26 cellular contexts compared by ENCODE assay signal in genomic region chr20:46761566-46761965, GRCh38. TPM values are rescaled to one million over a fixed set of nuclear protein-coding genes. Genes with fewer than 3 reads are reported as not detected.
"Had no signal": no experiment of that assay in that cellular context is flagged by ENCODE, and none has a peak within 500 bp of the region (broad histone marks: within the 10 kb centered on the region; RNA-seq: fewer than 3 reads in every experiment).

No MANE protein-coding gene starts in this region.

- H3K27me3 ChIP-seq: neutrophil, pancreas, right atrium auricular region had no signal

- H3K36me3 ChIP-seq: esophagus squamous epithelium, heart right ventricle, neutrophil, pancreas, right atrium auricular region, tibial artery had no signal

- FAIRE-seq: endometrium, islet of Langerhans, pancreas had no signal

- H3K27ac ChIP-seq: coronary artery, esophagus squamous epithelium, heart right ventricle, neutrophil, pancreas, right atrium auricular region, tibial artery had no signal

- DNase-seq: dermis blood vessel endothelial cell; effector memory CD4-positive, alpha-beta T cell; erythroblast; esophagus squamous epithelium; foreskin melanocyte; glutamatergic neuron; heart right ventricle; hippocampal formation; kidney glomerular epithelial cell; natural killer cell; pancreas; stimulated activated CD4-positive, alpha-beta T cell treated with anti-CD3 and anti-CD28 coated beads, Interleukin-12 subunit alpha, Interleukin-12 subunit beta, amount 100 ng/mL, for 4 hours; stimulated activated CD4-positive, alpha-beta T cell treated with anti-CD3 and anti-CD28 coated beads, Interleukin-1b, Interleukin-23, amount 100 ng/mL, for 48 hours; stimulated activated CD4-positive, alpha-beta T cell treated with anti-CD3 and anti-CD28 coated beads, Interleukin-4, amount 100 ng/mL, for 1 hour; stimulated activated CD8-positive, alpha-beta memory T cell treated with anti-CD3 and anti-CD28 coated beads, Interleukin-4, amount 100 ng/mL, for 48 hours; stimulated activated naive CD4-positive, alpha-beta T cell; stimulated activated naive CD8-positive, alpha-beta T cell treated with anti-CD3 and anti-CD28 coated beads, Interleukin-15, amount 100 ng/mL, for 72 hours; tibial artery had no signal

- H3K4me1 ChIP-seq: pancreas had no signal

- H3K4me3 ChIP-seq: coronary artery, esophagus squamous epithelium, heart right ventricle, lung, pancreas, right atrium auricular region, smooth muscle cell, tibial artery had no signal

- H3K4me2 ChIP-seq: smooth muscle cell had no signal

- H3K9me3 ChIP-seq: esophagus squamous epithelium, heart right ventricle, neutrophil, pancreas, right atrium auricular region, tibial artery had no signal

RNA-seq across cellular contexts. Expression of gene SLC2A10, which starts 52.1 kb away (rescaled TPM):
- polyA plus RNA-seq: neural cell had no signal
